ENCODE assay signal across 11 cellular contexts in the genomic region with DNA sequence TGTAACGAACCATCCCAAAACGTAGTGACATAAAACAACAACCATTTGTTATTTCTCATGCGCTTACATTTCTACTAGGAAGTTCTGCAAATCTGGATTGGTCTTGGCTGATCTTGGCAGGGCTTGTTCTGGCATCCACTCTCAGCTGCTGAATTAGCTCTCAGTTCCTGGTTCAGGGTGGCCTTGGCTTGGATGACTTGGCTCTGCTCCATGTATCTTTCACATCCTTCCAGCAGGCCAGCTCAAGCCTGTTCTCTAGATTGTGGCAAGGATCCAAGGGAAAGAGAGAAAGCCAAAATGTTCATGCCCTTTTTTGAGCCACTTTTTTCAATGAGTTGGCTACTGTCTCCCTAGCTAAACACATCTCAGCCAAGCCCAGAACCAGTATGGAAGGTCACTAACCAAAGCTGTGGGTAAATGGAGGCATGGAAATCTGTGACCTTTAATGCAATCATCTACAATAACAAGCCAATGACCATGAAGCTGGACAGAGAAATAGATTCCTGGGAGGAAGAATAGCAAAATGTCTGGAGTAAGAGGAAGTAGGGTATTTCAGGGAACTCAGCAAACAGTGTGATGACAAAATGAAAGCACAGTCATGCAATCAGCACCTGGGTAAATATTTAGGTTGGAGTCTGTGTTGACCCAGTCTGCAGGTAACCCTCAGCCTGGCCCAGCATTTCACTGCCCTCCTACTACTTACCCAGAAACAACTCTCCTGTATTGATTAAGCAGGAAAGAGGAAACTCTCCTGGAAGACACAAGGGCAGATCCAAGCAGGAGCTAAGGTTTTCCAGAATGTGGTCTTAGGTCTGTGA. TPM values are rescaled to one million over a fixed set of nuclear protein-coding genes. Genes with fewer than 3 reads are reported as not detected.
DNase-seq lines count a peak whose midpoint lies in the region; ATAC-seq, FAIRE-seq and TF ChIP-seq lines count a peak whose summit lies in the region.
"Had no signal": no experiment of that assay in that cellular context is flagged by ENCODE, and none has a peak within 500 bp of the region (broad histone marks: within the 10 kb centered on the region; RNA-seq: fewer than 3 reads in every experiment).

No MANE protein-coding gene starts in this region.

- TF ChIP-seq EP300 in A549 (IDR thresholded peaks at IDR 0.05), result no peak

- intact Hi-C loops in lower leg skin (cut with DNase I; ENCODE audit: low total_unique reads), result no loop called here

- CTCF ChIA-PET in A549 (lab: Yijun Ruan, JAX), result interaction anchor here (0.7 to 2.1 kb wide), 3 partner anchors 10 to 62 kb away, joined by 3 to 6 read pairs (median 4); no protein-coding TSS in a partner anchor

- H3K9me3 ChIP-seq in A549, result peaks cover 29% of the 10 kb centered on the region

- ATAC-seq in A549 (no peak), HG03354 (IDR thresholded peaks at IDR 0.05; ENCODE audit: poor library complexity, severe bottlenecking, unreplicated experiment) (no peak)

- in situ Hi-C loops in ACHN (cut with HindIII; ENCODE audit: low pct_ligation_motif_present, low pct_unique_long_range_greater_than_20kb, low sequenced_read_pairs), result no loop called here

- DNase-seq in A549 (ENCODE audit: low read depth in 1 of 2, low spot score in 1 of 2) (peak in 1 of 2 experiments; percentile 49), NCI-H146 (lab: John Stamatoyannopoulos, UW) (peak; percentile 89), SHP77 (lab: John Stamatoyannopoulos, UW) (peak; percentile 88 to 91), hypothalamus (lab: John Stamatoyannopoulos, UW) (peak in 33 of 51 donors; percentile 7 to 79 (median 42)), ACHN (no peak), lower leg skin (ENCODE audit: low spot score in 2 of 2) (no peak)
- no peak for DNase-seq in activated naive CD4-positive, alpha-beta T cell (lab: John Stamatoyannopoulos, UW)
- DNase-seq: activated naive CD4-positive, alpha-beta T cell treated with anti-CD3 and anti-CD28 coated beads, Interleukin-2, amount 10 ng/mL, durations not matched to agents 7 days and 5 days had no signal

- TF ChIP-seq CTCF in A549 (IDR thresholded peaks at IDR 0.05) (no peak), lower leg skin (IDR thresholded peaks at IDR 0.05) (peak in 1 of 3 donors; percentile 47)

- no peak overlapping the region for H3K4me3 ChIP-seq in A549
- no peak overlapping the region for H3K4me3 ChIP-seq in lower leg skin (ENCODE audit: low read depth, poor library complexity, severe bottlenecking)
- H3K4me3 ChIP-seq: dorsolateral prefrontal cortex, smooth muscle cell had no signal

- no peak overlapping the region for H3K4me2 ChIP-seq in A549
- H3K4me2 ChIP-seq: smooth muscle cell had no signal

- TF ChIP-seq RAD21 in A549 (conservative IDR thresholded peaks at IDR 0.05 in 1 of 2, IDR thresholded peaks at IDR 0.05 in 1 of 2), result no peak

- no peak for TF ChIP-seq POLR2A in A549 (IDR thresholded peaks at IDR 0.05; ENCODE audit: low read length)
- TF ChIP-seq POLR2A in lower leg skin (IDR thresholded peaks at IDR 0.05), result no peak

- POLR2A ChIA-PET in A549 (lab: Yijun Ruan, JAX), result interaction anchor here (1.0 kb wide), 1 partner anchor 33 kb away, joined by 3 read pairs; the partner anchor contains the start of gene SNAP25

- peak; percentile 39 for FAIRE-seq in A549 (lab: Jason Lieb, UNC)

- no peak overlapping the region for H3K27ac ChIP-seq in A549

- WGBS in A549 (ENCODE audit: missing lambda C conversion rate), result 87% methylated on average over 3 of the region's 3 CpGs
- 34 to 51% methylated on average over 3 of the region's 3 CpGs for WGBS in lower leg skin, 2 donors

- H3K4me1 ChIP-seq in A549, result no peaks in the 10 kb centered on the region

TF ChIP-seq in A549, 52 proteins besides CTCF, POLR2A, EP300 and RAD21:
- no peak for TF ChIP-seq SREBF2 (IDR thresholded peaks at IDR 0.05)
- TF ChIP-seq BHLHE40 (IDR thresholded peaks at IDR 0.05; ENCODE audit: low read depth, low read length), result no peak
- no peak for TF ChIP-seq MYC (IDR thresholded peaks at IDR 0.05; ENCODE audit: borderline replicate concordance, low read length)
- no peak for TF ChIP-seq KDM5A (IDR thresholded peaks at IDR 0.05)
- TF ChIP-seq NPAS2 (CRISPR knock-in tag; IDR thresholded peaks at IDR 0.05; ENCODE audit: borderline replicate concordance), result no peak

RNA-seq across cellular contexts. Expression of gene SNAP25, which starts 32.7 kb away (rescaled TPM):
- polyA plus RNA-seq in A549 (2011; rRNA removed) (53.6 and 54.8 TPM in 2 replicates), A549 (2017; fragmentation: RNase III; extraction: RNeasy Plus Mini Kit Qiagen cat#74134 plus additional on column Dnase treatment) (32.8 to 39.6 TPM (median 33.2 TPM) in 3 replicates)
- polyA plus RNA-seq in A549 (2012; cell fraction: cytosol; rRNA removed), result 23.2 and 27.1 TPM in 2 replicates
- polyA plus RNA-seq in A549 (2012; cell fraction: nucleus; rRNA removed), result 32.8 and 56.3 TPM in 2 replicates
- polyA minus RNA-seq in A549 (2011; rRNA and poly(A)+ RNA removed), result 31.0 and 32.0 TPM in 2 replicates
- 1 to 10 TPM in 1 of 4 donors, under 1 TPM in 1, not detected in 2; 0.34 to 2.1 TPM for total RNA-seq in lower leg skin

Comparison
In these comparisons a context has a peak if more than half of its experiments do, and no peak if none do; other contexts are left out.
1. DNase-seq: peak in NCI-H146 (single experiment), SHP77 (2 of 2) and hypothalamus (33 of 51); none in ACHN (single experiment), lower leg skin (0 of 2) and activated naive CD4-positive, alpha-beta T cell (0 of 4).